22 cellular contexts compared by ENCODE assay signal in the genomic region with DNA sequence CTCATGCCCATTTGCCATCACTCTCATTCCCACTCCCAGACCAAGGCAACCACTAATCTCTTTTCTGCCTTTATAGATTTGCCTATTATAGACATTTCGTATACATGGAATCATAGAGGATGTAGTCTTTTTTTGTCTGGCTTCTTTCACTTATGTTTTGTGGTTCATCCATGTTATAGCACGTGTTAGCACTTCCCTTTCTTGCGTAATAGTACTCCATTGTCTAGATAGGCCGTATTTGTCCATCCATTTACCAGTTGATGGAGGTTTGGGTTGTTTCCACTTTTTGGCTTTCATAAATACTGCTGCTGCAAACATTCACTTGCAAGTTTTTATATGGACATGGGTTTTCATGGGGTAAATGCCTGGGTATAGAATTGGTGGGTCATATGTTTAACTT. TPM values are rescaled to one million over a fixed set of nuclear protein-coding genes. Genes with fewer than 3 reads are reported as not detected.
DNase-seq lines count a peak whose midpoint lies in the region; ATAC-seq, FAIRE-seq and TF ChIP-seq lines count a peak whose summit lies in the region.
"Had no signal": no experiment of that assay in that cellular context is flagged by ENCODE, and none has a peak within 500 bp of the region (broad histone marks: within the 10 kb centered on the region; RNA-seq: fewer than 3 reads in every experiment).

No MANE protein-coding gene starts in this region.

- no peak overlapping the region for H3K4me3 ChIP-seq in coronary artery
- H3K4me3 ChIP-seq: GM23338, Peyer's patch had no signal

- H3K36me3 Mint-ChIP-seq in CD14-positive monocyte (peaks cover 9 to 12% of the 10 kb centered on the region in 2 donors), T-helper 17 cell (ENCODE audit: low read depth) (no peaks in the 10 kb centered on the region)
- no peaks in the 10 kb centered on the region for H3K36me3 Mint-ChIP-seq in naive thymus-derived CD8-positive, alpha-beta T cell
- H3K36me3 Mint-ChIP-seq: T-cell had no signal

- no peak for DNase-seq in CD14-positive monocyte (ENCODE audit: low spot score)
- DNase-seq in GM19239 (ENCODE audit: insufficient read length, low spot score) = no peak
- DNase-seq in MV-4-11 (lab: John Stamatoyannopoulos, UW) = peak; percentile 89
- no peak for DNase-seq in T-helper 17 cell
- DNase-seq in HT-29 (ENCODE audit: low spot score) = no peak
- no peak for DNase-seq in OCI-M2 (lab: John Stamatoyannopoulos, UW; ENCODE audit: unreplicated experiment)
- no peak for DNase-seq in coronary artery (ENCODE audit: low spot score)
- no peak for DNase-seq in naive thymus-derived CD8-positive, alpha-beta T cell
- DNase-seq: C1 segment of cervical spinal cord, DND-41, NCI-H1417 treated with DMSO at 0.1 percent for 48 hours, NCI-H187 treated with DMSO at 0.1 percent for 48 hours, NCI-H2227 treated with DMSO at 0.1 percent for 48 hours, NCI-H510A treated with DMSO at 0.1 percent for 48 hours, NCI-H774, Peyer's patch, T-cell, T-helper 9 cell had no signal

- H3K27me3 Mint-ChIP-seq in CD14-positive monocyte (ENCODE audit: low read depth in 3 of 3) (peaks cover 0 to 6% (median 0%) of the 10 kb centered on the region in 3 donors), T-helper 17 cell (no peaks in the 10 kb centered on the region)
- H3K27me3 Mint-ChIP-seq in naive thymus-derived CD8-positive, alpha-beta T cell = no peaks in the 10 kb centered on the region

- ATAC-seq in T-helper 17 cell = no peak
- ATAC-seq in naive thymus-derived CD8-positive, alpha-beta T cell = no peak
- ATAC-seq: GM23338, HCT116, T-cell had no signal

- POLR2A ChIA-PET in naive thymus-derived CD8-positive, alpha-beta T cell (lab: Charles Lee) = no interaction called here

- no peak for TF ChIP-seq CTCF in CD14-positive monocyte (IDR thresholded peaks at IDR 0.05)
- TF ChIP-seq CTCF in coronary artery (IDR thresholded peaks at IDR 0.05) = no peak

- H3K9me3 ChIP-seq in T-helper 17 cell (ENCODE audit: control insufficient read depth, low read length, poor library complexity, severe bottlenecking) = no peaks in the 10 kb centered on the region
- H3K9me3 ChIP-seq: Peyer's patch had no signal

- H3K4me1 Mint-ChIP-seq in CD14-positive monocyte (peaks cover 13% of the 10 kb centered on the region), T-helper 17 cell (no peaks in the 10 kb centered on the region)
- H3K4me1 Mint-ChIP-seq in naive thymus-derived CD8-positive, alpha-beta T cell = no peaks in the 10 kb centered on the region
- H3K4me1 Mint-ChIP-seq: GM23338, T-cell had no signal

- H3K27ac ChIP-seq in coronary artery = no peak overlapping the region
- H3K27ac ChIP-seq: Peyer's patch had no signal

- peak overlapping the region in 4 of 7 donors; percentile 14 to 26 (median 18) for H3K27ac Mint-ChIP-seq in CD14-positive monocyte
- peak overlapping the region; percentile 8 for H3K27ac Mint-ChIP-seq in T-helper 17 cell
- no peak overlapping the region for H3K27ac Mint-ChIP-seq in naive thymus-derived CD8-positive, alpha-beta T cell
- H3K27ac Mint-ChIP-seq: GM23338, T-cell had no signal

- intact Hi-C loops in CD14-positive monocyte (cut with micrococcal nuclease) = no loop called here

- H3K4me3 Mint-ChIP-seq in CD14-positive monocyte (peak overlapping the region in 1 of 2 donors; percentile 26), T-helper 17 cell (no peak overlapping the region)
- H3K4me3 Mint-ChIP-seq in naive thymus-derived CD8-positive, alpha-beta T cell = no peak overlapping the region
- H3K4me3 Mint-ChIP-seq: GM23338, T-cell had no signal

- H3K9me3 Mint-ChIP-seq in CD14-positive monocyte = no peaks in the 10 kb centered on the region
- H3K9me3 Mint-ChIP-seq in naive thymus-derived CD8-positive, alpha-beta T cell = no peaks in the 10 kb centered on the region
- H3K9me3 Mint-ChIP-seq: GM23338, T-cell had no signal

- FAIRE-seq in GM19239 (lab: Jason Lieb, UNC) = peak; percentile 33

RNA-seq across cellular contexts. Expression of a gene that starts 48.4 kb away (rescaled TPM):
- under 1 TPM in 1 of 2 donors, not detected in 1; 0.03 TPM for polyA plus RNA-seq in CD14-positive monocyte
- total RNA-seq in T-helper 17 cell = under 1 TPM; 0.05 to 0.23 TPM
- total RNA-seq in HT-29 (2014; rRNA removed; shearing (Covaris generic)) = 20.1 and 21.7 TPM in 2 replicates
- under 1 TPM; 0.08 TPM for total RNA-seq in naive thymus-derived CD8-positive, alpha-beta T cell
- polyA plus RNA-seq in naive thymus-derived CD8-positive, alpha-beta T cell = not detected

RNA-seq across cellular contexts. Expression of a gene that starts 48.6 kb away (rescaled TPM):
- 10 to 100 TPM; 16.9 to 17.4 TPM for polyA plus RNA-seq in CD14-positive monocyte
- 10 to 100 TPM; 12.1 to 13.4 TPM for total RNA-seq in T-helper 17 cell
- total RNA-seq in HT-29 (2014; rRNA removed; shearing (Covaris generic)) = 43.1 and 52.3 TPM in 2 replicates
- 10 to 100 TPM; 13.2 to 14.5 TPM for total RNA-seq in naive thymus-derived CD8-positive, alpha-beta T cell
- polyA plus RNA-seq in naive thymus-derived CD8-positive, alpha-beta T cell = 10 to 100 TPM; 27.5 to 36.1 (median 29.2) TPM

RNA-seq across cellular contexts. Expression of a gene that starts 56.3 kb away (rescaled TPM):
- polyA plus RNA-seq in CD14-positive monocyte = not detected
- not detected for total RNA-seq in T-helper 17 cell
- not detected in 2 replicates for total RNA-seq in HT-29 (2014; rRNA removed; shearing (Covaris generic))
- not detected for total RNA-seq in naive thymus-derived CD8-positive, alpha-beta T cell
- not detected for polyA plus RNA-seq in naive thymus-derived CD8-positive, alpha-beta T cell
- total RNA-seq: G401, GM23338, LHCN-M2, Peyer's patch, T-cell had no signal
- polyA plus RNA-seq: GM23338 had no signal

Comparison
In these comparisons a context has a peak if more than half of its experiments do, and no peak if none do; other contexts are left out.
1. H3K27ac Mint-ChIP-seq: peak in CD14-positive monocyte (4 of 7) and T-helper 17 cell (single experiment); none in naive thymus-derived CD8-positive, alpha-beta T cell (0 of 10).
2. RNA of a gene that starts 48.4 kb away (total RNA-seq): 20.1 to 21.7 TPM in HT-29; 0.05 to 0.23 TPM in T-helper 17 cell and 0.08 TPM in naive thymus-derived CD8-positive, alpha-beta T cell; every median in the first group is over 10 times any median in the second.